15 cellular contexts compared by ENCODE assay signal in the genomic region with DNA sequence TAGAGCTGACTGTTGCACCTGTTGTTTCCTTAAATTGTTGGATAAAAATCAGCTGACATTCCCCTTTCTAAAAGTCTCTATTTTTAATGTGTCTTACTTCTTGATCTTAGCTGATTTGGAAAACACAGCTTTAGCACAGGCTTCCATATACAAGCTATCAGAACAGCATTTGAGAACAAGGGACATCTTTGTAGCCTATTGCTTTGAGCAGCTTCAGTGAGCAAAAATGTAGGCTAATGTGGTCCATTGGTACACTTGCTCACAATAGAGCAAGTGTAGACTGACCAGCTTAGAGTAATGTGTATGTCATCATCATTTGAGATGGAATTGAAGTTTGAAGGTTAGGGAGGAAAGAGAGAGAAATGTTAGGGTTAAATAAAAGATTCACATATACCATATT.
"Had no signal": no experiment of that assay in that cellular context is flagged by ENCODE, and none has a peak within 500 bp of the region (broad histone marks: within the 10 kb centered on the region; RNA-seq: fewer than 3 reads in every experiment).

No MANE protein-coding gene starts in this region.

- H3K27ac ChIP-seq: epithelial cell of prostate, sigmoid colon, stomach, suprapubic skin, tibial artery, upper lobe of right lung, vagina had no signal

- H3K27me3 ChIP-seq: esophagus muscularis mucosa, gastroesophageal sphincter, sigmoid colon, stomach, suprapubic skin, tibial artery, upper lobe of right lung, vagina had no signal

- H3K4me3 ChIP-seq: esophagus muscularis mucosa, gastroesophageal sphincter, mucosa of descending colon, sigmoid colon, stomach, suprapubic skin, tibial artery, upper lobe of right lung, vagina had no signal

- ATAC-seq: effector memory CD8-positive, alpha-beta T cell; gastroesophageal sphincter; mucosa of descending colon; upper lobe of right lung had no signal

- DNase-seq: effector memory CD8-positive, alpha-beta T cell; mucosa of descending colon; posterior cingulate gyrus; sigmoid colon; small intestine; stimulated activated CD4-positive, alpha-beta T cell treated with anti-CD3 and anti-CD28 coated beads, Interleukin-12 subunit alpha, Interleukin-12 subunit beta, amount 100 ng/mL, for 4 hours; stimulated activated naive CD4-positive, alpha-beta T cell; stomach; tibial artery; upper lobe of right lung had no signal
